8 cellular contexts compared by ENCODE assay signal in genomic region chr19:38514812-38515633, GRCh38.
DNase-seq lines count a peak whose midpoint lies in the region; ATAC-seq, FAIRE-seq and TF ChIP-seq lines count a peak whose summit lies in the region.

No MANE protein-coding gene starts in this region.

- H3K4me3 ChIP-seq in DOHH2 (ENCODE audit: low read length), result no peak overlapping the region
- no peak overlapping the region for H3K4me3 ChIP-seq in parathyroid adenoma (ENCODE audit: low read depth, low read length)
- H3K4me3 ChIP-seq in tibial nerve, result peak overlapping the region in 2 of 4 donors; percentile 12 to 24

- H3K4me1 ChIP-seq in DOHH2 (ENCODE audit: control insufficient read depth, low read length) (peaks cover 9% of the 10 kb centered on the region), foreskin keratinocyte (no peaks in the 10 kb centered on the region), parathyroid adenoma (peaks cover 2% of the 10 kb centered on the region), tibial nerve (peaks cover 0 to 16% (median 3%) of the 10 kb centered on the region in 4 donors)

- ATAC-seq in foreskin keratinocyte (peak; percentile 64), GM19467 (IDR thresholded peaks at IDR 0.05; ENCODE audit: unreplicated experiment) (no peak)

- peak; percentile 84 for DNase-seq in HTR-8/SVneo (ENCODE audit: insufficient read length, low spot score)
- peak; percentile 48 for DNase-seq in RPMI7951 (ENCODE audit: low read depth)
- DNase-seq in activated effector memory CD4-positive, alpha-beta T cell treated with Interleukin-2 at 50 U/mL for 16 hours, result peak; percentile 72
- peak; percentile 14 to 30 for DNase-seq in foreskin keratinocyte
- peak; percentile 24 to 45 for DNase-seq in tibial nerve (ENCODE audit: low spot score in 2 of 2)

- no peak for TF ChIP-seq EP300 in tibial nerve (IDR thresholded peaks at IDR 0.05)

- H3K27ac ChIP-seq in DOHH2 (ENCODE audit: low read depth, low read length) (no peak overlapping the region), foreskin keratinocyte (no peak overlapping the region), parathyroid adenoma (no peak overlapping the region), tibial nerve (peak overlapping the region in 3 of 4 donors; percentile 13 to 74 (median 57))

- TF ChIP-seq POLR2A in tibial nerve (IDR thresholded peaks at IDR 0.05), result no peak

- WGBS in tibial nerve, 2 donors, result 21 to 25% methylated on average over 32 of the region's 32 CpGs

- H3K36me3 ChIP-seq in DOHH2 (ENCODE audit: control insufficient read depth, low read length) (no peaks in the 10 kb centered on the region), parathyroid adenoma (ENCODE audit: control insufficient read depth, insufficient read depth, low read length) (no peaks in the 10 kb centered on the region), tibial nerve (no peaks in the 10 kb centered on the region)

- TF ChIP-seq CTCF in DOHH2 (IDR thresholded peaks at IDR 0.05; ENCODE audit: low read depth, low read length, poor library complexity, severe bottlenecking) (peak; percentile 90), foreskin keratinocyte (conservative IDR thresholded peaks at IDR 0.05) (peak; percentile 92), parathyroid adenoma (IDR thresholded peaks at IDR 0.05) (peak; percentile 76), tibial nerve (IDR thresholded peaks at IDR 0.05) (peak; percentile 79 to 89 (median 86))

- no peak overlapping the region for H3K9ac ChIP-seq in parathyroid adenoma

- H3F3A ChIP-seq in DOHH2 (ENCODE audit: control insufficient read depth, insufficient read depth), result no peaks in the 10 kb centered on the region

- no peaks in the 10 kb centered on the region for H3K9me2 ChIP-seq in DOHH2 (replicated peaks; ENCODE audit: control insufficient read depth, low read length)

- 0 out of 2 replicates have a peak, but pooled peaks cover 2% of the 10 kb centered on the region for H3K27me3 ChIP-seq in DOHH2 (ENCODE audit: control insufficient read depth, low read length)
- H3K27me3 ChIP-seq in foreskin keratinocyte, result no peaks in the 10 kb centered on the region
- H3K27me3 ChIP-seq in parathyroid adenoma (ENCODE audit: control insufficient read depth, insufficient read depth, low read length), result no peaks in the 10 kb centered on the region
- H3K27me3 ChIP-seq in tibial nerve, result no peaks in the 10 kb centered on the region

- H4K20me1 ChIP-seq in DOHH2 (ENCODE audit: control insufficient read depth, insufficient read depth, low read depth, low read length), result no peaks in the 10 kb centered on the region

- peak overlapping the region; percentile 79 for H2AFZ ChIP-seq in parathyroid adenoma

- no peaks in the 10 kb centered on the region for H3K9me3 ChIP-seq in DOHH2 (ENCODE audit: control insufficient read depth, insufficient read depth, low read length)
- H3K9me3 ChIP-seq in parathyroid adenoma (ENCODE audit: control insufficient read depth, low read length), result no peaks in the 10 kb centered on the region
- no peaks in the 10 kb centered on the region for H3K9me3 ChIP-seq in tibial nerve

- peak; percentile 51 for FAIRE-seq in HTR-8/SVneo (lab: Jason Lieb, UNC)

- H3K79me2 ChIP-seq in DOHH2 (ENCODE audit: control insufficient read depth, low read length) (no peaks in the 10 kb centered on the region), parathyroid adenoma (no peaks in the 10 kb centered on the region)

- peak overlapping the region; percentile 38 for H3K4me2 ChIP-seq in DOHH2 (ENCODE audit: low read length)
- no peak overlapping the region for H3K4me2 ChIP-seq in parathyroid adenoma (ENCODE audit: low read length)

Comparison
In these comparisons a context has a peak if more than half of its experiments do, and no peak if none do; other contexts are left out.
1. H3K27ac ChIP-seq: peak in tibial nerve (3 of 4); none in DOHH2 (single experiment), foreskin keratinocyte (single experiment) and parathyroid adenoma (single experiment).
2. DNase-seq: peak in every context shown above with its lines; median percentile 84 in HTR-8/SVneo; 72 in activated effector memory CD4-positive, alpha-beta T cell treated with Interleukin-2 at 50 U/mL for 16 hours; 48 in RPMI7951; 34 in tibial nerve; 22 in foreskin keratinocyte.
3. Peak in every context shown above with its lines, with median percentiles within 50 percentile points of each other: CTCF ChIP-seq.